ENCODE assay signal across 1 cellular context in the genomic region with DNA sequence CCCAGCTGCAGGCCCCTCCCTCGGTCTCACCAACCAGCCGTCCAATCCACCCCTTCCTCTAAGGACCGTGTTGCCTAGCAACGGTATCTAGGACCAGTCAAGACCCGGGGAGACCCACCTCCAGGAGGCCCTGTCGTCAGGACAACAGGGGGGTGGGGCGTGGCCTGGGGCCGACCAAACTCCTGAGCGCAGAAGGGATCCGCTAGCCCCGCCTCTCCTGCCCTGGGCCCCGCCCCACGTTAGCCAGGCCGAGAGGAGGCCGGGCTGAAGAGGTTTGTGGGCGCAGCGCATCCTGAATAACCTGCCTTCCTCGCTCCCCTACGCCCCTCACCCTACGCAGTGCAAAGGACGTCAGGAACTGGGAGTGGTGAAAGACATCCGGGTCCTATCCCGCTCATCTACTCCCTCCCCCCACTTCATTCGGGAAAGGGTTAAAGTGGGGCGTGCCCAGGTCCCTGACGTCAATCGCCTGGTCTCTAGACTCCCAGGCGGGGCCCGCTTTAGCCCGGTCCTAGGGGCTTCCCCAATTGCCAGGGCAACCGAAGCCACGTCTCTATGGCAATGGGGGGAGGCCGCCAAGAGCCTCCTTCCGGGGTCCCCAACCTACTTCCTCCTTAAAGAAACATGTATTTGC.
TF ChIP-seq lines count a peak whose summit lies in the region.

No MANE protein-coding gene starts in this region.

TF ChIP-seq in Ishikawa, 13 proteins besides CTCF, POLR2A, EP300 and RAD21 (continued from another document):
- TF ChIP-seq, protein P1, sequence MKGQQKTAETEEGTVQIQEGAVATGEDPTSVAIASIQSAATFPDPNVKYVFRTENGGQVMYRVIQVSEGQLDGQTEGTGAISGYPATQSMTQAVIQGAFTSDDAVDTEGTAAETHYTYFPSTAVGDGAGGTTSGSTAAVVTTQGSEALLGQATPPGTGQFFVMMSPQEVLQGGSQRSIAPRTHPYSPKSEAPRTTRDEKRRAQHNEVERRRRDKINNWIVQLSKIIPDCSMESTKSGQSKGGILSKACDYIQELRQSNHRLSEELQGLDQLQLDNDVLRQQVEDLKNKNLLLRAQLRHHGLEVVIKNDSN (IDR thresholded peaks at IDR 0.05), result no peak
- TF ChIP-seq YY1 (IDR thresholded peaks at IDR 0.05; ENCODE audit: low read depth) (no peak), CEBPB (IDR thresholded peaks at IDR 0.05) (no peak), EGR1 (IDR thresholded peaks at IDR 0.05) (no peak), ZBTB7A (IDR thresholded peaks at IDR 0.05; ENCODE audit: low read depth) (peak; percentile 45; the same call in 1 of the 2 replicates), NFIC (IDR thresholded peaks at IDR 0.05) (no peak)
- TF ChIP-seq, protein P2, sequence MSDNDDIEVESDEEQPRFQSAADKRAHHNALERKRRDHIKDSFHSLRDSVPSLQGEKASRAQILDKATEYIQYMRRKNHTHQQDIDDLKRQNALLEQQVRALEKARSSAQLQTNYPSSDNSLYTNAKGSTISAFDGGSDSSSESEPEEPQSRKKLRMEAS (IDR thresholded peaks at IDR 0.05), result no peak
